ENCODE assay signal across 8 cellular contexts in genomic region chr4:165537028-165537648, GRCh38.
DNase-seq lines count a peak whose midpoint lies in the region; ATAC-seq and TF ChIP-seq lines count a peak whose summit lies in the region.

No MANE protein-coding gene starts in this region.

- H3K9me3 ChIP-seq in AG04450 (ENCODE audit: control insufficient read depth, insufficient read depth, low read length) (no peaks in the 10 kb centered on the region), vagina (no peaks in the 10 kb centered on the region)

- H3K36me3 ChIP-seq in vagina = no peaks in the 10 kb centered on the region

- ATAC-seq in HG02885 (IDR thresholded peaks at IDR 0.05; ENCODE audit: poor library complexity, unreplicated experiment) = peak; percentile 77

- TF ChIP-seq CTCF in AG04450 (IDR thresholded peaks at IDR 0.05; ENCODE audit: low read depth, low read length) (peak; percentile 67), GM12872 (IDR thresholded peaks at IDR 0.05; ENCODE audit: insufficient read depth, low read depth, low read length) (peak; percentile 56), cardiac fibroblast (IDR thresholded peaks at IDR 0.05; ENCODE audit: low read depth, low read length) (peak; percentile 35), vagina (IDR thresholded peaks at IDR 0.05) (peak; percentile 63 to 79 (median 67))

- H3K27ac ChIP-seq in AG04450 (ENCODE audit: low read depth, low read length) = no peak overlapping the region
- H3K27ac ChIP-seq in vagina = no peak overlapping the region

- CTCF ChIA-PET in AG04450 (lab: Charles Lee) = interaction anchor here (0.6 to 2.2 kb wide), 18 partner anchors 22 to 708 kb away, joined by 3 to 21 read pairs (median 3); no protein-coding TSS in a partner anchor

- POLR2A ChIA-PET in AG04450 (lab: Yijun Ruan, JAX) = no interaction called here

- DNase-seq in AG04450 (ENCODE audit: low read depth, low spot score) = no peak
- peak; percentile 29 for DNase-seq in NCI-H82 treated with DMSO at 0.1 percent for 48 hours (lab: John Stamatoyannopoulos, UW; ENCODE audit: unreplicated experiment)
- peak; percentile 75 to 83 for DNase-seq in cardiac fibroblast (ENCODE audit: low read depth in 2 of 2)
- DNase-seq in kidney glomerular epithelial cell (lab: John Stamatoyannopoulos, UW) = peak; percentile 67
- DNase-seq in vagina (ENCODE audit: extremely low spot score in 2 of 2) = no peak
- DNase-seq in 8988T = no peak

- TF ChIP-seq POLR2A in vagina (IDR thresholded peaks at IDR 0.05) = no peak

- H3K4me3 ChIP-seq in AG04450 (ENCODE audit: low read depth, low read length) (no peak overlapping the region), cardiac fibroblast (replicated peaks in 1 of 2; ENCODE audit: low read depth in 2 of 2, low read length in 2 of 2) (no peak overlapping the region), vagina (no peak overlapping the region)

- intact Hi-C loops in vagina (cut with DNase I) = no loop called here

- H3K27me3 ChIP-seq in AG04450 (ENCODE audit: control insufficient read depth, insufficient read depth, low read length) (no peaks in the 10 kb centered on the region), vagina (no peaks in the 10 kb centered on the region)

- H3K4me1 ChIP-seq in vagina = no peaks in the 10 kb centered on the region

Comparison
In these comparisons a context has a peak if more than half of its experiments do, and no peak if none do; other contexts are left out.
1. DNase-seq: peak in NCI-H82 treated with DMSO at 0.1 percent for 48 hours (single experiment), cardiac fibroblast (2 of 2) and kidney glomerular epithelial cell (single experiment); none in AG04450 (single experiment), vagina (0 of 2) and 8988T (single experiment).
2. Peak in every context shown above with its lines, with median percentiles within 50 percentile points of each other: CTCF ChIP-seq.